Comparison of ENCODE assay signal across 1 cellular context in the genomic region with DNA sequence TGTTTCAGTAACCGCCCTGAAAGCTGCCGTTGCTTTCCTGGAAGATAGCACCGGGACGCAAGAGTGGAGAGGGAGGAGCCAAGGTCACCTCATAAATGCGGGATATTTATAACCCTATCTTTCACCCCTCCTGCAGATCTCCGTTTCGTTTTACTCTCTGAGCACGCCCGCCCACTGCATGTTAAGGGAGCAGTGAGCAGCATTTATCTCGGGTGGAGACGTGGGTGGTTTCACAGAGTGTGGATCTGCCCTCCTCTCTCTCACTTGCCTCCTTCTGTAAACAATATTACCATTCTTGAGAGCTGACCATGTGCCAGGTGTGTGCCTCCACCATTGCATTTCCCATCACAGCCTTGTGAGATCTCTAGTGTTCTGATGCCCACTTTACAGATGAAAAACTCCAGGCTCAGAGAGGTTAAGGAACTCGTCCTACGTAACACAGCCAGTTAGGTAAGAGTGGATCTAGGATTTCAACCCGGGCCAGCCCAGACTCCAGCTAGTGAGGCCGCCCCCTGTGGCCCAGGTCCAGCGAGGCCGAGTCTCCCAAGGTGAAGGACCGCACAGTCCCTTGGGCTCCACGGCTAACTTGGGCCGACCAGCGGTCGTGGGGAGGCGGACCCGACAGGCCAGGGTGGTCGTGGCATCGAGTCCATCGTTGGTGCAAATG.
TF ChIP-seq lines count a peak whose summit lies in the region.

No MANE protein-coding gene starts in this region.

TF ChIP-seq in HepG2, 621 proteins besides CTCF, POLR2A, EP300 and RAD21 (continued from another document and continues in another):
- TF ChIP-seq, protein P1, sequence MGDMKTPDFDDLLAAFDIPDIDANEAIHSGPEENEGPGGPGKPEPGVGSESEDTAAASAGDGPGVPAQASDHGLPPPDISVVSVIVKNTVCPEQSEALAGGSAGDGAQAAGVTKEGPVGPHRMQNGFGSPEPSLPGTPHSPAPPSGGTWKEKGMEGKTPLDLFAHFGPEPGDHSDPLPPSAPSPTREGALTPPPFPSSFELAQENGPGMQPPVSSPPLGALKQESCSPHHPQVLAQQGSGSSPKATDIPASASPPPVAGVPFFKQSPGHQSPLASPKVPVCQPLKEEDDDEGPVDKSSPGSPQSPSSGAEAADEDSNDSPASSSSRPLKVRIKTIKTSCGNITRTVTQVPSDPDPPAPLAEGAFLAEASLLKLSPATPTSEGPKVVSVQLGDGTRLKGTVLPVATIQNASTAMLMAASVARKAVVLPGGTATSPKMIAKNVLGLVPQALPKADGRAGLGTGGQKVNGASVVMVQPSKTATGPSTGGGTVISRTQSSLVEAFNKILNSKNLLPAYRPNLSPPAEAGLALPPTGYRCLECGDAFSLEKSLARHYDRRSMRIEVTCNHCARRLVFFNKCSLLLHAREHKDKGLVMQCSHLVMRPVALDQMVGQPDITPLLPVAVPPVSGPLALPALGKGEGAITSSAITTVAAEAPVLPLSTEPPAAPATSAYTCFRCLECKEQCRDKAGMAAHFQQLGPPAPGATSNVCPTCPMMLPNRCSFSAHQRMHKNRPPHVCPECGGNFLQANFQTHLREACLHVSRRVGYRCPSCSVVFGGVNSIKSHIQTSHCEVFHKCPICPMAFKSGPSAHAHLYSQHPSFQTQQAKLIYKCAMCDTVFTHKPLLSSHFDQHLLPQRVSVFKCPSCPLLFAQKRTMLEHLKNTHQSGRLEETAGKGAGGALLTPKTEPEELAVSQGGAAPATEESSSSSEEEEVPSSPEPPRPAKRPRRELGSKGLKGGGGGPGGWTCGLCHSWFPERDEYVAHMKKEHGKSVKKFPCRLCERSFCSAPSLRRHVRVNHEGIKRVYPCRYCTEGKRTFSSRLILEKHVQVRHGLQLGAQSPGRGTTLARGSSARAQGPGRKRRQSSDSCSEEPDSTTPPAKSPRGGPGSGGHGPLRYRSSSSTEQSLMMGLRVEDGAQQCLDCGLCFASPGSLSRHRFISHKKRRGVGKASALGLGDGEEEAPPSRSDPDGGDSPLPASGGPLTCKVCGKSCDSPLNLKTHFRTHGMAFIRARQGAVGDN (CRISPR knock-in tag; IDR thresholded peaks at IDR 0.05), result peak; percentile 85
- TF ChIP-seq ZNF263 (CRISPR knock-in tag; IDR thresholded peaks at IDR 0.05) (no peak), ZNF841 (CRISPR knock-in tag; IDR thresholded peaks at IDR 0.05; ENCODE audit: borderline replicate concordance) (no peak), ZNF672 (CRISPR knock-in tag; IDR thresholded peaks at IDR 0.05) (no peak), RARA (CRISPR knock-in tag; IDR thresholded peaks at IDR 0.05) (no peak), POLR2AphosphoS5 (IDR thresholded peaks at IDR 0.05; ENCODE audit: low read depth, low read length) (no peak), CHD4 (IDR thresholded peaks at IDR 0.05; ENCODE audit: borderline replicate concordance, low read length) (peak; percentile 97), KAT2B (IDR thresholded peaks at IDR 0.05; ENCODE audit: borderline replicate concordance, low read depth, low read length) (no peak), ZNF780A (CRISPR knock-in tag; IDR thresholded peaks at IDR 0.05) (0 out of 2 replicates have a peak, but pooled peaks have one; percentile 25), SETDB1 (CRISPR knock-in tag; IDR thresholded peaks at IDR 0.05; ENCODE audit: borderline replicate concordance) (no peak), CC2D1A (CRISPR knock-in tag; IDR thresholded peaks at IDR 0.05) (no peak), MTA1 (CRISPR knock-in tag; IDR thresholded peaks at IDR 0.05; ENCODE audit: borderline replicate concordance) (0 out of 2 replicates have a peak, but pooled peaks have one; percentile 83), HDAC2 (CRISPR knock-in tag; IDR thresholded peaks at IDR 0.05) (peak; percentile 64; the same call in 1 of the 2 replicates), CBX1 (IDR thresholded peaks at IDR 0.05; ENCODE audit: low read depth) (peak; percentile 69), ZSCAN29 (CRISPR knock-in tag; conservative IDR thresholded peaks at IDR 0.05) (no peak; the same call in 1 of the 2 replicates), ZNF337 (CRISPR knock-in tag; IDR thresholded peaks at IDR 0.05; ENCODE audit: borderline replicate concordance, low read depth) (peak; percentile 73; the same call in 1 of the 2 replicates), ZNF605 (CRISPR knock-in tag; IDR thresholded peaks at IDR 0.05) (peak; percentile 28; the same call in 1 of the 2 replicates), POLR2G (IDR thresholded peaks at IDR 0.05; ENCODE audit: low read depth, low read length) (peak; percentile 15; the same call in 1 of the 2 replicates), ZBTB38 (CRISPR knock-in tag; IDR thresholded peaks at IDR 0.05) (no peak), ZSCAN20 (CRISPR knock-in tag; IDR thresholded peaks at IDR 0.05; ENCODE audit: borderline replicate concordance) (no peak), ERF (CRISPR knock-in tag; IDR thresholded peaks at IDR 0.05) (no peak), ZNF878 (CRISPR knock-in tag; IDR thresholded peaks at IDR 0.05) (0 out of 2 replicates have a peak, but pooled peaks have one; percentile 70), KLF16 (CRISPR knock-in tag; IDR thresholded peaks at IDR 0.05) (no peak), HNRNPL (IDR thresholded peaks at IDR 0.05; ENCODE audit: low read depth, low read length) (0 out of 2 replicates have a peak, but pooled peaks have one; percentile 43), MAF1 (CRISPR knock-in tag; IDR thresholded peaks at IDR 0.05; ENCODE audit: borderline replicate concordance) (no peak), SSRP1 (CRISPR knock-in tag; IDR thresholded peaks at IDR 0.05) (peak; percentile 65; the same call in 1 of the 2 replicates), ZNF292 (CRISPR knock-in tag; IDR thresholded peaks at IDR 0.05; ENCODE audit: borderline replicate concordance, low read depth) (0 out of 2 replicates have a peak, but pooled peaks have one; percentile 17), MEIS1 (CRISPR knock-in tag; IDR thresholded peaks at IDR 0.05; ENCODE audit: borderline replicate concordance) (no peak), ZNF720 (CRISPR knock-in tag; IDR thresholded peaks at IDR 0.05) (no peak), ZFX (CRISPR knock-in tag; IDR thresholded peaks at IDR 0.05; ENCODE audit: low read depth) (peak; percentile 65), ONECUT2 (CRISPR knock-in tag; IDR thresholded peaks at IDR 0.05) (no peak), ZNF501 (CRISPR knock-in tag; IDR thresholded peaks at IDR 0.05) (peak; percentile 58), ARNTL (CRISPR knock-in tag; IDR thresholded peaks at IDR 0.05) (peak; percentile 70; the same call in 1 of the 2 replicates), RXRB (CRISPR knock-in tag; IDR thresholded peaks at IDR 0.05; ENCODE audit: borderline replicate concordance) (no peak), ZNF367 (CRISPR knock-in tag; IDR thresholded peaks at IDR 0.05; ENCODE audit: borderline replicate concordance) (no peak), HMG20B (CRISPR knock-in tag; conservative IDR thresholded peaks at IDR 0.05) (no peak), HIVEP1 (CRISPR knock-in tag; IDR thresholded peaks at IDR 0.05) (no peak)
- TF ChIP-seq, protein P2, sequence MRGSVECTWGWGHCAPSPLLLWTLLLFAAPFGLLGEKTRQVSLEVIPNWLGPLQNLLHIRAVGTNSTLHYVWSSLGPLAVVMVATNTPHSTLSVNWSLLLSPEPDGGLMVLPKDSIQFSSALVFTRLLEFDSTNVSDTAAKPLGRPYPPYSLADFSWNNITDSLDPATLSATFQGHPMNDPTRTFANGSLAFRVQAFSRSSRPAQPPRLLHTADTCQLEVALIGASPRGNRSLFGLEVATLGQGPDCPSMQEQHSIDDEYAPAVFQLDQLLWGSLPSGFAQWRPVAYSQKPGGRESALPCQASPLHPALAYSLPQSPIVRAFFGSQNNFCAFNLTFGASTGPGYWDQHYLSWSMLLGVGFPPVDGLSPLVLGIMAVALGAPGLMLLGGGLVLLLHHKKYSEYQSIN (CRISPR knock-in tag; IDR thresholded peaks at IDR 0.05; ENCODE audit: borderline replicate concordance), result no peak
- TF ChIP-seq, protein P3, sequence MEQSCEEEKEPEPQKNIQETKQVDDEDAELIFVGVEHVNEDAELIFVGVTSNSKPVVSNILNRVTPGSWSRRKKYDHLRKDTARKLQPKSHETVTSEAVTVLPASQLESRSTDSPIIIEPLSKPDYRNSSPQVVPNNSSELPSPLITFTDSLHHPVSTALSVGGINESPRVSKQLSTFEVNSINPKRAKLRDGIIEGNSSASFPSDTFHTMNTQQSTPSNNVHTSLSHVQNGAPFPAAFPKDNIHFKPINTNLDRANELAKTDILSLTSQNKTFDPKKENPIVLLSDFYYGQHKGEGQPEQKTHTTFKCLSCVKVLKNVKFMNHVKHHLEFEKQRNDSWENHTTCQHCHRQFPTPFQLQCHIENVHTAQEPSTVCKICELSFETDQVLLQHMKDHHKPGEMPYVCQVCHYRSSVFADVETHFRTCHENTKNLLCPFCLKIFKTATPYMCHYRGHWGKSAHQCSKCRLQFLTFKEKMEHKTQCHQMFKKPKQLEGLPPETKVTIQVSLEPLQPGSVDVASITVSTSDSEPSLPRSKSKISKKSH (CRISPR knock-in tag; IDR thresholded peaks at IDR 0.05; ENCODE audit: borderline replicate concordance), result no peak
- TF ChIP-seq, protein P4, sequence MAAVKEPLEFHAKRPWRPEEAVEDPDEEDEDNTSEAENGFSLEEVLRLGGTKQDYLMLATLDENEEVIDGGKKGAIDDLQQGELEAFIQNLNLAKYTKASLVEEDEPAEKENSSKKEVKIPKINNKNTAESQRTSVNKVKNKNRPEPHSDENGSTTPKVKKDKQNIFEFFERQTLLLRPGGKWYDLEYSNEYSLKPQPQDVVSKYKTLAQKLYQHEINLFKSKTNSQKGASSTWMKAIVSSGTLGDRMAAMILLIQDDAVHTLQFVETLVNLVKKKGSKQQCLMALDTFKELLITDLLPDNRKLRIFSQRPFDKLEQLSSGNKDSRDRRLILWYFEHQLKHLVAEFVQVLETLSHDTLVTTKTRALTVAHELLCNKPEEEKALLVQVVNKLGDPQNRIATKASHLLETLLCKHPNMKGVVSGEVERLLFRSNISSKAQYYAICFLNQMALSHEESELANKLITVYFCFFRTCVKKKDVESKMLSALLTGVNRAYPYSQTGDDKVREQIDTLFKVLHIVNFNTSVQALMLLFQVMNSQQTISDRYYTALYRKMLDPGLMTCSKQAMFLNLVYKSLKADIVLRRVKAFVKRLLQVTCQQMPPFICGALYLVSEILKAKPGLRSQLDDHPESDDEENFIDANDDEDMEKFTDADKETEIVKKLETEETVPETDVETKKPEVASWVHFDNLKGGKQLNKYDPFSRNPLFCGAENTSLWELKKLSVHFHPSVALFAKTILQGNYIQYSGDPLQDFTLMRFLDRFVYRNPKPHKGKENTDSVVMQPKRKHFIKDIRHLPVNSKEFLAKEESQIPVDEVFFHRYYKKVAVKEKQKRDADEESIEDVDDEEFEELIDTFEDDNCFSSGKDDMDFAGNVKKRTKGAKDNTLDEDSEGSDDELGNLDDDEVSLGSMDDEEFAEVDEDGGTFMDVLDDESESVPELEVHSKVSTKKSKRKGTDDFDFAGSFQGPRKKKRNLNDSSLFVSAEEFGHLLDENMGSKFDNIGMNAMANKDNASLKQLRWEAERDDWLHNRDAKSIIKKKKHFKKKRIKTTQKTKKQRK (IDR thresholded peaks at IDR 0.05; ENCODE audit: low read length), result no peak
- TF ChIP-seq, protein P5, sequence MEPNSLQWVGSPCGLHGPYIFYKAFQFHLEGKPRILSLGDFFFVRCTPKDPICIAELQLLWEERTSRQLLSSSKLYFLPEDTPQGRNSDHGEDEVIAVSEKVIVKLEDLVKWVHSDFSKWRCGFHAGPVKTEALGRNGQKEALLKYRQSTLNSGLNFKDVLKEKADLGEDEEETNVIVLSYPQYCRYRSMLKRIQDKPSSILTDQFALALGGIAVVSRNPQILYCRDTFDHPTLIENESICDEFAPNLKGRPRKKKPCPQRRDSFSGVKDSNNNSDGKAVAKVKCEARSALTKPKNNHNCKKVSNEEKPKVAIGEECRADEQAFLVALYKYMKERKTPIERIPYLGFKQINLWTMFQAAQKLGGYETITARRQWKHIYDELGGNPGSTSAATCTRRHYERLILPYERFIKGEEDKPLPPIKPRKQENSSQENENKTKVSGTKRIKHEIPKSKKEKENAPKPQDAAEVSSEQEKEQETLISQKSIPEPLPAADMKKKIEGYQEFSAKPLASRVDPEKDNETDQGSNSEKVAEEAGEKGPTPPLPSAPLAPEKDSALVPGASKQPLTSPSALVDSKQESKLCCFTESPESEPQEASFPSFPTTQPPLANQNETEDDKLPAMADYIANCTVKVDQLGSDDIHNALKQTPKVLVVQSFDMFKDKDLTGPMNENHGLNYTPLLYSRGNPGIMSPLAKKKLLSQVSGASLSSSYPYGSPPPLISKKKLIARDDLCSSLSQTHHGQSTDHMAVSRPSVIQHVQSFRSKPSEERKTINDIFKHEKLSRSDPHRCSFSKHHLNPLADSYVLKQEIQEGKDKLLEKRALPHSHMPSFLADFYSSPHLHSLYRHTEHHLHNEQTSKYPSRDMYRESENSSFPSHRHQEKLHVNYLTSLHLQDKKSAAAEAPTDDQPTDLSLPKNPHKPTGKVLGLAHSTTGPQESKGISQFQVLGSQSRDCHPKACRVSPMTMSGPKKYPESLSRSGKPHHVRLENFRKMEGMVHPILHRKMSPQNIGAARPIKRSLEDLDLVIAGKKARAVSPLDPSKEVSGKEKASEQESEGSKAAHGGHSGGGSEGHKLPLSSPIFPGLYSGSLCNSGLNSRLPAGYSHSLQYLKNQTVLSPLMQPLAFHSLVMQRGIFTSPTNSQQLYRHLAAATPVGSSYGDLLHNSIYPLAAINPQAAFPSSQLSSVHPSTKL (CRISPR knock-in tag; IDR thresholded peaks at IDR 0.05), result no peak
- TF ChIP-seq, protein P6, sequence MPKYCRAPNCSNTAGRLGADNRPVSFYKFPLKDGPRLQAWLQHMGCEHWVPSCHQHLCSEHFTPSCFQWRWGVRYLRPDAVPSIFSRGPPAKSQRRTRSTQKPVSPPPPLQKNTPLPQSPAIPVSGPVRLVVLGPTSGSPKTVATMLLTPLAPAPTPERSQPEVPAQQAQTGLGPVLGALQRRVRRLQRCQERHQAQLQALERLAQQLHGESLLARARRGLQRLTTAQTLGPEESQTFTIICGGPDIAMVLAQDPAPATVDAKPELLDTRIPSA (CRISPR knock-in tag; IDR thresholded peaks at IDR 0.05; ENCODE audit: borderline replicate concordance), result no peak
- TF ChIP-seq, protein P7, sequence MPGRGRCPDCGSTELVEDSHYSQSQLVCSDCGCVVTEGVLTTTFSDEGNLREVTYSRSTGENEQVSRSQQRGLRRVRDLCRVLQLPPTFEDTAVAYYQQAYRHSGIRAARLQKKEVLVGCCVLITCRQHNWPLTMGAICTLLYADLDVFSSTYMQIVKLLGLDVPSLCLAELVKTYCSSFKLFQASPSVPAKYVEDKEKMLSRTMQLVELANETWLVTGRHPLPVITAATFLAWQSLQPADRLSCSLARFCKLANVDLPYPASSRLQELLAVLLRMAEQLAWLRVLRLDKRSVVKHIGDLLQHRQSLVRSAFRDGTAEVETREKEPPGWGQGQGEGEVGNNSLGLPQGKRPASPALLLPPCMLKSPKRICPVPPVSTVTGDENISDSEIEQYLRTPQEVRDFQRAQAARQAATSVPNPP (CRISPR knock-in tag; IDR thresholded peaks at IDR 0.05), result no peak
- TF ChIP-seq, protein P8, sequence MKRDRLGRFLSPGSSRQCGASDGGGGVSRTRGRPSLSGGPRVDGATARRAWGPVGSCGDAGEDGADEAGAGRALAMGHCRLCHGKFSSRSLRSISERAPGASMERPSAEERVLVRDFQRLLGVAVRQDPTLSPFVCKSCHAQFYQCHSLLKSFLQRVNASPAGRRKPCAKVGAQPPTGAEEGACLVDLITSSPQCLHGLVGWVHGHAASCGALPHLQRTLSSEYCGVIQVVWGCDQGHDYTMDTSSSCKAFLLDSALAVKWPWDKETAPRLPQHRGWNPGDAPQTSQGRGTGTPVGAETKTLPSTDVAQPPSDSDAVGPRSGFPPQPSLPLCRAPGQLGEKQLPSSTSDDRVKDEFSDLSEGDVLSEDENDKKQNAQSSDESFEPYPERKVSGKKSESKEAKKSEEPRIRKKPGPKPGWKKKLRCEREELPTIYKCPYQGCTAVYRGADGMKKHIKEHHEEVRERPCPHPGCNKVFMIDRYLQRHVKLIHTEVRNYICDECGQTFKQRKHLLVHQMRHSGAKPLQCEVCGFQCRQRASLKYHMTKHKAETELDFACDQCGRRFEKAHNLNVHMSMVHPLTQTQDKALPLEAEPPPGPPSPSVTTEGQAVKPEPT (CRISPR knock-in tag; IDR thresholded peaks at IDR 0.05; ENCODE audit: low read depth), result 0 out of 2 replicates have a peak, but pooled peaks have one; percentile 57
